ENCODE assay signal across 22 cellular contexts in the genomic region with DNA sequence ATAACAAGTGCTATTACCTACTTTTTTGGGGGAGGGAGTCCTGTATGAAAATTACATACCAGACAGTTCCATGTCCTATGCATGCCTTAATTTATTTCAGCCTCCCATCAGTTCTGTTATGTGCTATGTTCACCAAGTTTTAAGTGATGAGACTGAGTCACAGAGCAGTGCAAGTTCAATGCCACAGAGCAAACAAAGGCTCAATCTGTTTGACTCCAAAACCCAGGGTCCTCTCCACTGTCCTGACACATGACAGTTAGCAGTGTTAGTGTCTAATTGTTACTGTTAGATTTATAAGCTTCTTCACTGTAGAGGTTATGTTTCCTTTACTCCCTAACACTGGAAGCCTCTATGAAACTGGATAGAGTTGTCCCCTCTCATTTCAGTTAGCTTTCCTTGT.
A peak's percentile ranks its signal among the peaks of the same experiment; 100 is the strongest.
DNase-seq lines count a peak whose midpoint lies in the region; ATAC-seq, FAIRE-seq and TF ChIP-seq lines count a peak whose summit lies in the region.
"Had no signal": no experiment of that assay in that cellular context is flagged by ENCODE, and none has a peak within 500 bp of the region (broad histone marks: within the 10 kb centered on the region; RNA-seq: fewer than 3 reads in every experiment).

No MANE protein-coding gene starts in this region.

- H3K9ac ChIP-seq in HepG2 (ENCODE audit: insufficient read depth, low read depth, low read length), result no peak overlapping the region
- H3K9ac ChIP-seq: BLaER1 had no signal

- TF ChIP-seq POLR2A in HepG2 (IDR thresholded peaks at IDR 0.05; ENCODE audit: insufficient read depth in 1 of 2, low read depth in 2 of 2, low read length in 2 of 2), result no peak
- no peak for TF ChIP-seq POLR2A in breast epithelium (IDR thresholded peaks at IDR 0.05)

- intact Hi-C loops in HepG2 (cut with micrococcal nuclease; ENCODE audit: unreplicated experiment) (no loop called here), breast epithelium (cut with DNase I; ENCODE audit: low total_unique reads) (no loop called here)

- ATAC-seq in HepG2 (no peak), HG03432 (IDR thresholded peaks at IDR 0.05; ENCODE audit: unreplicated experiment) (no peak), HG03039 (IDR thresholded peaks at IDR 0.05; ENCODE audit: unreplicated experiment) (no peak)
- ATAC-seq: CD8-positive, alpha-beta T cell; GM12878; GM23338 had no signal

- BruUV-seq in HepG2 (replicated peaks; lab: Mats Ljungman, UMichigan), result no TSS peak

- H3K4me1 ChIP-seq in HepG2 (ENCODE audit: insufficient read depth, low read length) (no peaks in the 10 kb centered on the region), breast epithelium (no peaks in the 10 kb centered on the region)
- H3K4me1 ChIP-seq: BLaER1 had no signal

- H3K79me2 ChIP-seq in HepG2 (ENCODE audit: insufficient read depth, low read length), result no peaks in the 10 kb centered on the region

- FAIRE-seq in HepG2 (lab: Jason Lieb, UNC), result no peak
- FAIRE-seq: A204.1, D721Med, GM12878, H54 had no signal

- H3K27me3 ChIP-seq in HepG2 (ENCODE audit: control insufficient read depth in 1 of 2, insufficient read depth in 2 of 2, low read length in 2 of 2) (no peaks in the 10 kb centered on the region), breast epithelium (no peaks in the 10 kb centered on the region)
- H3K27me3 ChIP-seq: BLaER1 had no signal

- TF ChIP-seq RAD21 in HepG2 (CRISPR knock-in tag; IDR thresholded peaks at IDR 0.05), result no peak

- no peak overlapping the region for H2AFZ ChIP-seq in HepG2 (ENCODE audit: low read length)
- H2AFZ ChIP-seq: GM23338 had no signal

- TF ChIP-seq CTCF in HepG2 (CRISPR knock-in tag; IDR thresholded peaks at IDR 0.05) (no peak), breast epithelium (IDR thresholded peaks at IDR 0.05) (no peak)

- in situ Hi-C loops in HepG2 (cut with HindIII; ENCODE audit: extremely low pct_ligation_motif_present, low pct_unique_long_range_greater_than_20kb), result no loop called here

- no peak for TF ChIP-seq EP300 in HepG2 (IDR thresholded peaks at IDR 0.05; ENCODE audit: low read depth in 2 of 2, low read length in 2 of 2)
- TF ChIP-seq EP300 in HepG2 (CRISPR knock-in tag; IDR thresholded peaks at IDR 0.05; ENCODE audit: borderline replicate concordance), result no peak

- H3K4me3 ChIP-seq in HepG2 (replicated peaks in 1 of 3; ENCODE audit: insufficient read depth in 1 of 3, low read depth in 2 of 3, low read length in 3 of 3), result no peak overlapping the region
- H3K4me3 ChIP-seq in breast epithelium, result no peak overlapping the region
- H3K4me3 ChIP-seq: BLaER1, GM12878, GM23338, HAP-1 had no signal

- CTCF ChIA-PET in HepG2 (lab: Yijun Ruan, JAX; ENCODE audit: low intra/inter-chr PET ratio, low total read pairs), result no interaction called here

- POLR2A ChIA-PET in HepG2 (lab: Yijun Ruan, JAX), result no interaction called here

- no peaks in the 10 kb centered on the region for H3K36me3 ChIP-seq in HepG2 (replicated peaks in 1 of 2; ENCODE audit: control insufficient read depth in 1 of 2, insufficient read depth in 2 of 2, low read length in 2 of 2)
- no peaks in the 10 kb centered on the region for H3K36me3 ChIP-seq in breast epithelium
- H3K36me3 ChIP-seq: BLaER1, HAP-1 had no signal

- H3K4me2 ChIP-seq in HepG2 (ENCODE audit: low read depth, low read length), result no peak overlapping the region
- H3K4me2 ChIP-seq: BLaER1, GM23338 had no signal

- DNase-seq in COLO829 (ENCODE audit: low spot score) (peak; percentile 10), foreskin melanocyte (peak; percentile 76), HepG2 (ENCODE audit: low spot score) (peak; percentile 11), breast epithelium (ENCODE audit: low spot score in 2 of 2) (no peak)
- DNase-seq: CD4-positive, CD25-positive, alpha-beta regulatory T cell; CD8-positive, alpha-beta T cell; DMS 273 treated with DMSO at 0.1 percent for 48 hours; DMS79; EL; GDM1; HFFc6 had no signal

- H4K20me1 ChIP-seq in HepG2 (ENCODE audit: insufficient read depth, low read length), result no peaks in the 10 kb centered on the region
- H4K20me1 ChIP-seq: BLaER1 had no signal

- peaks cover 16% of the 10 kb centered on the region; the same call in 1 of the 2 replicates for H3K9me3 ChIP-seq in HepG2 (ENCODE audit: low read length)
- no peaks in the 10 kb centered on the region for H3K9me3 ChIP-seq in breast epithelium
- H3K9me3 ChIP-seq: BLaER1, HAP-1 had no signal

- no peak overlapping the region for H3K27ac ChIP-seq in HepG2 (ENCODE audit: extremely low read length, insufficient read depth, low read length)
- H3K27ac ChIP-seq in breast epithelium, result no peak overlapping the region
- H3K27ac ChIP-seq: 22Rv1, BLaER1, C4-2B had no signal

TF ChIP-seq in HepG2, 621 proteins besides CTCF, POLR2A, EP300 and RAD21:
- no peak for TF ChIP-seq CEBPB (IDR thresholded peaks at IDR 0.05; ENCODE audit: borderline replicate concordance, low read depth, low read length)
- no peak for TF ChIP-seq ZNF430 (CRISPR knock-in tag; IDR thresholded peaks at IDR 0.05)
- no peak for TF ChIP-seq ZNF589 (CRISPR knock-in tag; conservative IDR thresholded peaks at IDR 0.05)
- no peak for TF ChIP-seq ZNF20 (CRISPR knock-in tag; IDR thresholded peaks at IDR 0.05)

Comparison
In these comparisons a context has a peak if more than half of its experiments do, and no peak if none do; other contexts are left out.
1. DNase-seq: peak in COLO829 (single experiment), foreskin melanocyte (single experiment) and HepG2 (single experiment); none in breast epithelium (0 of 2).